ENCODE assay signal across 8 cellular contexts in genomic region chr11:72793452-72794367, GRCh38. TPM values are rescaled to one million over a fixed set of nuclear protein-coding genes. Genes with fewer than 3 reads are reported as not detected.
DNase-seq lines count a peak whose midpoint lies in the region; ATAC-seq and TF ChIP-seq lines count a peak whose summit lies in the region.

STARD10 (minus strand) TSS chr11:72794047; CDS start chr11:72781181, 12,866 bp downstream.

- CTCF ChIA-PET in WTC11 (lab: Charles Lee): interaction anchor here (0.6 to 4.5 kb wide), 60 partner anchors 9 to 741 kb away, joined by 3 to 81 read pairs (median 4); partner anchors contain the start of genes ARAP1, ATG16L2 and FCHSD2

- ATAC-seq in GM18909 (IDR thresholded peaks at IDR 0.05; ENCODE audit: poor library complexity, unreplicated experiment) (peak; percentile 91), HG03175 (IDR thresholded peaks at IDR 0.05; ENCODE audit: unreplicated experiment) (peak; percentile 93), WTC11 (peak; percentile 86)

- peaks cover 25% of the 10 kb centered on the region for H3K4me1 Mint-ChIP-seq in WTC11
- peaks cover 18 to 22% of the 10 kb centered on the region in 2 donors for H3K4me1 Mint-ChIP-seq in immature natural killer cell

- no peaks in the 10 kb centered on the region for H3K27me3 Mint-ChIP-seq in WTC11 (ENCODE audit: low read depth)
- H3K27me3 Mint-ChIP-seq in immature natural killer cell (ENCODE audit: low read depth in 3 of 3): peaks cover 4 to 9% (median 9%) of the 10 kb centered on the region in 3 donors

- intact Hi-C loops in spleen (cut with DNase I; ENCODE audit: low total_unique reads): loop anchor here (5.0 kb wide), 1 partner anchor 66 kb away; no protein-coding TSS in a partner anchor

- no peaks in the 10 kb centered on the region for H3K27me3 ChIP-seq in spleen (replicated peaks in 1 of 7)

- WGBS in spleen, 5 donors: 1 to 5% (median 2%) methylated on average over 15 to 55 of the region's 55 CpGs

- TF ChIP-seq CTCF in AG09309 (IDR thresholded peaks at IDR 0.05; ENCODE audit: control insufficient read depth, insufficient read depth, low read depth, low read length, missing control alignments) (peak; percentile 95), WTC11 (IDR thresholded peaks at IDR 0.05) (peak; percentile 92), spleen (IDR thresholded peaks at IDR 0.05 in 8 of 11, conservative IDR thresholded peaks at IDR 0.05 in 3 of 11) (peak; percentile 96 to 100 (median 99))

- H3K9me3 Mint-ChIP-seq in WTC11: no peaks in the 10 kb centered on the region
- H3K9me3 Mint-ChIP-seq in immature natural killer cell: no peaks in the 10 kb centered on the region

- peaks cover 7 to 57% (median 24%) of the 10 kb centered on the region in 6 donors for H3K4me1 ChIP-seq in spleen

- H3K9me3 ChIP-seq in spleen: no peaks in the 10 kb centered on the region

- H3K4me3 Mint-ChIP-seq in WTC11: peak within 1 kb of the TSS; percentile 98
- peak within 1 kb of the TSS; percentile 96 to 99 (median 98) for H3K4me3 Mint-ChIP-seq in immature natural killer cell

- no peaks in the 10 kb centered on the region for H3K36me3 ChIP-seq in spleen

- H3K27ac Mint-ChIP-seq in WTC11 (peak within 1 kb of the TSS; percentile 98), immature natural killer cell (peak within 1 kb of the TSS; percentile 97 to 100 (median 99))

- peak within 1 kb of the TSS; percentile 69 for H3K4me3 ChIP-seq in AG09309 (ENCODE audit: control insufficient read depth, low read depth, low read length)
- H3K4me3 ChIP-seq in spleen: peak within 1 kb of the TSS; percentile 52 to 78 (median 60)

- peak; percentile 67 for DNase-seq in AG09309 (ENCODE audit: low read depth)
- DNase-seq in NCI-H226: peak; percentile 88
- peak; percentile 95 for DNase-seq in WTC11 (ENCODE audit: low spot score)
- peak; percentile 86 to 100 (median 97) for DNase-seq in caudate nucleus (lab: John Stamatoyannopoulos, UW)
- DNase-seq in immature natural killer cell: peak; percentile 95 to 97 (median 97)
- peak; percentile 99 for DNase-seq in spleen

- H3K36me3 Mint-ChIP-seq in WTC11 (no peaks in the 10 kb centered on the region), immature natural killer cell (peaks cover 0 to 3% (median 0%) of the 10 kb centered on the region in 3 donors)

- POLR2A ChIA-PET in WTC11 (lab: Charles Lee): interaction anchor here (0.8 to 1.4 kb wide), 5 partner anchors 12 to 62 kb away, joined by 3 to 5 read pairs (median 3); no protein-coding TSS in a partner anchor

- H3K27ac ChIP-seq in caudate nucleus (ENCODE audit: low read depth, low read length): peak within 1 kb of the TSS; percentile 99
- peak within 1 kb of the TSS; percentile 87 to 97 (median 96) for H3K27ac ChIP-seq in spleen

- TF ChIP-seq POLR2A in spleen (IDR thresholded peaks at IDR 0.05): peak in 1 of 3 donors; percentile 48

TF ChIP-seq in WTC11, 78 proteins besides CTCF, POLR2A, EP300 and RAD21 (continues in another document):
- TF ChIP-seq SP1 (CRISPR knock-in tag; conservative IDR thresholded peaks at IDR 0.05): peak; percentile 71
- TF ChIP-seq ZNF232 (CRISPR knock-in tag; IDR thresholded peaks at IDR 0.05): peak; percentile 76; the same call in 1 of the 2 replicates
- TF ChIP-seq E2F5 (CRISPR knock-in tag; IDR thresholded peaks at IDR 0.05): 0 out of 2 replicates have a peak, but pooled peaks have one; percentile 45
- TF ChIP-seq CREM (CRISPR knock-in tag; IDR thresholded peaks at IDR 0.05): peak; percentile 66; the same call in 1 of the 2 replicates
- peak; percentile 51; the same call in 1 of the 2 replicates for TF ChIP-seq TEAD1 (CRISPR knock-in tag; IDR thresholded peaks at IDR 0.05)
- TF ChIP-seq MAX (CRISPR knock-in tag; IDR thresholded peaks at IDR 0.05): peak; percentile 85
- TF ChIP-seq ZNF423 (CRISPR knock-in tag; IDR thresholded peaks at IDR 0.05): no peak
- TF ChIP-seq KAT7 (CRISPR knock-in tag; IDR thresholded peaks at IDR 0.05; ENCODE audit: borderline replicate concordance): no peak
- TF ChIP-seq ZNF219 (CRISPR knock-in tag; IDR thresholded peaks at IDR 0.05; ENCODE audit: borderline replicate concordance): no peak
- TF ChIP-seq ZNF416 (CRISPR knock-in tag; IDR thresholded peaks at IDR 0.05): 0 out of 2 replicates have a peak, but pooled peaks have one; percentile 24
- peak; percentile 23; the same call in 1 of the 2 replicates for TF ChIP-seq MYBL2 (CRISPR knock-in tag; IDR thresholded peaks at IDR 0.05)
- no peak for TF ChIP-seq GRHL2 (CRISPR knock-in tag; IDR thresholded peaks at IDR 0.05; ENCODE audit: insufficient replicate concordance, severe bottlenecking)
- no peak for TF ChIP-seq ARID4B (CRISPR knock-in tag; IDR thresholded peaks at IDR 0.05; ENCODE audit: borderline replicate concordance)
- peak; percentile 86 for TF ChIP-seq PRDM15 (CRISPR knock-in tag; IDR thresholded peaks at IDR 0.05)
- TF ChIP-seq GABPB1 (CRISPR knock-in tag; IDR thresholded peaks at IDR 0.05): peak; percentile 66; the same call in 1 of the 2 replicates
- TF ChIP-seq ETV6 (CRISPR knock-in tag; IDR thresholded peaks at IDR 0.05): peak; percentile 80
- peak; percentile 93 for TF ChIP-seq FOXK1 (CRISPR knock-in tag; IDR thresholded peaks at IDR 0.05)
- peak; percentile 26; the same call in 1 of the 2 replicates for TF ChIP-seq FOXP1 (CRISPR knock-in tag; IDR thresholded peaks at IDR 0.05; ENCODE audit: borderline replicate concordance)

RNA-seq across cellular contexts. Expression of gene STARD10, which starts in this region (rescaled TPM):
- total RNA-seq in WTC11 (2021) (32.0 to 40.9 TPM (median 36.6 TPM) in 3 replicates), spleen (10 to 100 TPM; 19.7 to 35.1 (median 27.9) TPM)
- polyA plus RNA-seq in immature natural killer cell (10 to 100 TPM; 26.3 to 50.1 (median 35.6) TPM), spleen (10 to 100 TPM; 23.7 to 46.7 (median 31.9) TPM)

Comparison
In these comparisons a context has a peak if more than half of its experiments do, and no peak if none do; other contexts are left out.
1. Peak in every context shown above with its lines: DNase-seq, ATAC-seq, H3K4me3 ChIP-seq and H3K27ac ChIP-seq.